Comparison of ENCODE assay signal across 23 cellular contexts in the genomic region with DNA sequence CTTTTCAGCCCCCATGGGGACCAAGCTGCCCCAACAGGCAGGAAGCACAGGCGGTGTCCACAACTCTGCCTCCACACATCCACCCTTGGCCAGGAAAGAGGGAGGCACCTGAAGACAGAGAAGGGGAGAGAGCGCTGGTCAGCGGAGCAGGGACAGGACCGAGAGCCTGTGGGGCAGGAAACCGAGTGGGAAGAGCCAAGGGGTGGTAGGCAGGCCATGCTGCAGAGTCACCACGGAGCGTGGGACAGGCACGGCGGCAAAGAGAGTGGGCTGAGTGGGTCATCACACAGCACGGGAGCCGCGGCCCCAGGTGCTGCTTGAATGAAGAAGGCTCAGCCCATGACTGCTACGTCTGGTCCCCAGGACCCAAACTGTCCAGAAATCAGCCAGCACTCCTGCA.
"Had no signal": no experiment of that assay in that cellular context is flagged by ENCODE, and none has a peak within 500 bp of the region (broad histone marks: within the 10 kb centered on the region; RNA-seq: fewer than 3 reads in every experiment).

No MANE protein-coding gene starts in this region.

- H3K4me2 ChIP-seq: smooth muscle cell had no signal

- H3K27ac Mint-ChIP-seq: effector memory CD8-positive, alpha-beta T cell; naive thymus-derived CD8-positive, alpha-beta T cell; nephron progenitor cell; progenitor cell of endocrine pancreas had no signal

- FAIRE-seq: endometrium, frontal cortex, keratinocyte, pancreas had no signal

- H3K4me3 Mint-ChIP-seq: effector memory CD8-positive, alpha-beta T cell; naive thymus-derived CD8-positive, alpha-beta T cell; nephron progenitor cell; stimulated activated naive CD8-positive, alpha-beta T cell treated with anti-CD3 and anti-CD28 coated beads, Interleukin-15, amount 100 ng/mL, for 72 hours had no signal

- ATAC-seq: effector memory CD8-positive, alpha-beta T cell; left lobe of liver; naive thymus-derived CD8-positive, alpha-beta T cell; pancreas; sciatic nerve; stimulated activated naive CD8-positive, alpha-beta T cell treated with anti-CD3 and anti-CD28 coated beads, Interleukin-15, amount 100 ng/mL, for 72 hours had no signal

- H3K9me3 Mint-ChIP-seq: effector memory CD8-positive, alpha-beta T cell; naive thymus-derived CD8-positive, alpha-beta T cell; stimulated activated naive CD8-positive, alpha-beta T cell treated with anti-CD3 and anti-CD28 coated beads, Interleukin-15, amount 100 ng/mL, for 72 hours had no signal

- H3K27ac ChIP-seq: coronary artery, pancreas, thyroid gland, vagina had no signal

- H3K9me3 ChIP-seq: pancreas, thyroid gland, vagina had no signal

- H3K4me1 ChIP-seq: pancreas, thyroid gland, vagina had no signal

- H3K27me3 ChIP-seq: pancreas, thyroid gland, vagina had no signal

- H3K4me3 ChIP-seq: coronary artery, pancreas, smooth muscle cell, thyroid gland, vagina had no signal

- DNase-seq: effector memory CD8-positive, alpha-beta T cell; mesendoderm; naive thymus-derived CD8-positive, alpha-beta T cell; nephron progenitor cell; occipital lobe; pancreas; stimulated activated CD4-positive, alpha-beta T cell treated with anti-CD3 and anti-CD28 coated beads, Interleukin-12 subunit alpha, Interleukin-12 subunit beta, amount 100 ng/mL, for 4 hours; stimulated activated CD4-positive, alpha-beta T cell treated with anti-CD3 and anti-CD28 coated beads, Interleukin-1b, Interleukin-23, amount 100 ng/mL, for 48 hours; stimulated activated CD4-positive, alpha-beta T cell treated with anti-CD3 and anti-CD28 coated beads, Interleukin-4, amount 100 ng/mL, for 1 hour; stimulated activated CD8-positive, alpha-beta memory T cell treated with anti-CD3 and anti-CD28 coated beads, Interleukin-4, amount 100 ng/mL, for 48 hours; stimulated activated naive CD4-positive, alpha-beta T cell; stimulated activated naive CD8-positive, alpha-beta T cell treated with anti-CD3 and anti-CD28 coated beads, Interleukin-15, amount 100 ng/mL, for 72 hours; thyroid gland; trophoblast cell had no signal

- H3K36me3 ChIP-seq: pancreas, thyroid gland, vagina had no signal

- H3K36me3 Mint-ChIP-seq: naive thymus-derived CD8-positive, alpha-beta T cell had no signal
